12 cellular contexts compared by ENCODE assay signal in the genomic region with DNA sequence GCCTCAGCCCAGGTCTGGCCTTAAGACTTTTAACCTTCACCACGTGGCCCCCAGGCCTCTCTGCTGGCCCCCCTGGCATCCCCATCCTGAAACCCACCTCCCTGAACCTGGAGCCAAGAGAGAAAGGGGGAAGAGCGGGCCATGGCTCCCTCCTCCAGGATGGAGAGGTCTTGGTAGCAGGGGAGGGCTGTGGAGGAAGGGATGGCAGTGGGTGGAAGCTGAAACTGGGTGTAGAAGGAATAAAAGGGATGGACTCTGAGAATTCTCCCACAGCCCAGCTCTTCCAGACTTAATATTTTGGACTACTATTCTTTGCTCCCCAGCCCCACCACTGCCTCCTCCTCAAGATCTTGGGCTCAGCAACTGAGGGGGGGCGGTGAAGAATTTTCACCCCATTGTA. TPM values are rescaled to one million over a fixed set of nuclear protein-coding genes. Genes with fewer than 3 reads are reported as not detected.
A peak's percentile ranks its signal among the peaks of the same experiment; 100 is the strongest.
DNase-seq lines count a peak whose midpoint lies in the region; ATAC-seq and TF ChIP-seq lines count a peak whose summit lies in the region.
"Had no signal": no experiment of that assay in that cellular context is flagged by ENCODE, and none has a peak within 500 bp of the region (broad histone marks: within the 10 kb centered on the region; RNA-seq: fewer than 3 reads in every experiment).

No MANE protein-coding gene starts in this region.

- peaks cover 20% of the 10 kb centered on the region for H3K36me3 Mint-ChIP-seq in HFFc6 (ENCODE audit: low read depth)
- H3K36me3 Mint-ChIP-seq in nephron (ENCODE audit: low read depth): no peaks in the 10 kb centered on the region
- H3K36me3 Mint-ChIP-seq: activated naive CD4-positive, alpha-beta T cell treated with anti-CD3 and anti-CD28 coated beads, Interleukin-2, amount 50 U/mL, for 72 hours had no signal

- H3K4me1 ChIP-seq in colonic mucosa (no peaks in the 10 kb centered on the region), thoracic aorta (ENCODE audit: control insufficient read depth in 1 of 2, low read depth in 2 of 2) (peaks cover 22 to 80% of the 10 kb centered on the region in 2 donors)

- H3K27ac ChIP-seq in colonic mucosa: no peak overlapping the region
- H3K27ac ChIP-seq in thoracic aorta: peak overlapping the region; percentile 89 to 91

- H3K4me3 Mint-ChIP-seq in HFFc6 (peak overlapping the region; percentile 90), nephron (peak overlapping the region; percentile 71 to 86 (median 84))

- intact Hi-C loops in colonic mucosa (cut with DNase I): no loop called here

- no peaks in the 10 kb centered on the region for H3K9me3 ChIP-seq in colonic mucosa
- no peaks in the 10 kb centered on the region for H3K9me3 ChIP-seq in thoracic aorta

- ATAC-seq in thoracic aorta (ENCODE audit: insufficient number of reproducible peaks, low FRiP score, low read depth) (no peak), GM18858 (IDR thresholded peaks at IDR 0.05; ENCODE audit: unreplicated experiment) (no peak), HG03378 (IDR thresholded peaks at IDR 0.05; ENCODE audit: unreplicated experiment) (no peak)
- ATAC-seq: activated naive CD4-positive, alpha-beta T cell treated with anti-CD3 and anti-CD28 coated beads, Interleukin-2, amount 50 U/mL, for 72 hours; K562 had no signal

- peaks cover 1% of the 10 kb centered on the region for H3K27me3 Mint-ChIP-seq in HFFc6 (ENCODE audit: insufficient read depth)
- H3K27me3 Mint-ChIP-seq in nephron (ENCODE audit: low read depth): peaks cover 25% of the 10 kb centered on the region

- H3K4me3 ChIP-seq in colonic mucosa (peak overlapping the region; percentile 3), thoracic aorta (peak overlapping the region; percentile 74)
- H3K4me3 ChIP-seq: K562 had no signal

- H3K9me3 Mint-ChIP-seq in HFFc6: no peaks in the 10 kb centered on the region; the same call in 1 of the 2 replicates
- H3K9me3 Mint-ChIP-seq in nephron: no peaks in the 10 kb centered on the region
- H3K9me3 Mint-ChIP-seq: activated naive CD4-positive, alpha-beta T cell treated with anti-CD3 and anti-CD28 coated beads, Interleukin-2, amount 50 U/mL, for 72 hours had no signal

- peak overlapping the region; percentile 83 for H3K27ac Mint-ChIP-seq in HFFc6
- peak overlapping the region; percentile 82 to 99 (median 98) for H3K27ac Mint-ChIP-seq in nephron
- H3K27ac Mint-ChIP-seq: activated naive CD4-positive, alpha-beta T cell treated with anti-CD3 and anti-CD28 coated beads, Interleukin-2, amount 50 U/mL, for 72 hours had no signal

- H3K27me3 ChIP-seq in colonic mucosa (no peaks in the 10 kb centered on the region), thoracic aorta (replicated peaks; ENCODE audit: insufficient read depth) (no peaks in the 10 kb centered on the region)

- TF ChIP-seq CTCF in HFFc6 (IDR thresholded peaks at IDR 0.05) (no peak), colonic mucosa (IDR thresholded peaks at IDR 0.05) (no peak), nephron (IDR thresholded peaks at IDR 0.05; ENCODE audit: unreplicated experiment in 3 of 3) (no peak), thoracic aorta (IDR thresholded peaks at IDR 0.05) (no peak)

- H3K9ac ChIP-seq in colonic mucosa (ENCODE audit: low read depth in 2 of 2, low read length in 2 of 2): peak overlapping the region in 1 of 2 donors; percentile 24

- H3K4me1 Mint-ChIP-seq in HFFc6 (ENCODE audit: low read depth) (peaks cover 93% of the 10 kb centered on the region), nephron (peaks cover 66% of the 10 kb centered on the region)

- DNase-seq in HFFc6 (no peak), colonic mucosa (no peak), thoracic aorta (ENCODE audit: low spot score) (no peak), occipital lobe (lab: John Stamatoyannopoulos, UW) (no peak), GM19238 (ENCODE audit: insufficient read length, low spot score) (no peak)
- DNase-seq: Calu3; stimulated activated CD4-positive, alpha-beta T cell treated with anti-CD3 and anti-CD28 coated beads, Interleukin-1b, Interleukin-23, amount 100 ng/mL, for 48 hours had no signal

- no peaks in the 10 kb centered on the region for H3K36me3 ChIP-seq in colonic mucosa
- H3K36me3 ChIP-seq in thoracic aorta: no peaks in the 10 kb centered on the region

RNA-seq across cellular contexts. Expression of a gene that starts 0.7 kb away (rescaled TPM):
- total RNA-seq in HFFc6 (2021; fragmentation: NEBNext Ultra II Directional; extraction: Animal tissue kit (Norgen Biotek cat#: 25700)): 100 to 1,000 TPM; 113 to 139 (median 126) TPM
- total RNA-seq in colonic mucosa (100 to 1,000 TPM in 1 of 2 donors, 10 to 100 TPM in 1; 20.6 to 164 TPM), thoracic aorta (1,000 to 10,000 TPM; 1,836 to 2,296 TPM), occipital lobe (3.1 TPM)

Comparison
In these comparisons a context has a peak if more than half of its experiments do, and no peak if none do; other contexts are left out.
1. RNA of a gene that starts 0.7 kb away (total RNA-seq): 1,836 to 2,296 TPM in thoracic aorta; 20.6 to 164 TPM in colonic mucosa, 113 to 139 TPM in HFFc6 and 3.1 TPM in occipital lobe (single experiment); every median in the first group is over 10 times any median in the second.